ENCODE assay signal across 8 cellular contexts in the genomic region with DNA sequence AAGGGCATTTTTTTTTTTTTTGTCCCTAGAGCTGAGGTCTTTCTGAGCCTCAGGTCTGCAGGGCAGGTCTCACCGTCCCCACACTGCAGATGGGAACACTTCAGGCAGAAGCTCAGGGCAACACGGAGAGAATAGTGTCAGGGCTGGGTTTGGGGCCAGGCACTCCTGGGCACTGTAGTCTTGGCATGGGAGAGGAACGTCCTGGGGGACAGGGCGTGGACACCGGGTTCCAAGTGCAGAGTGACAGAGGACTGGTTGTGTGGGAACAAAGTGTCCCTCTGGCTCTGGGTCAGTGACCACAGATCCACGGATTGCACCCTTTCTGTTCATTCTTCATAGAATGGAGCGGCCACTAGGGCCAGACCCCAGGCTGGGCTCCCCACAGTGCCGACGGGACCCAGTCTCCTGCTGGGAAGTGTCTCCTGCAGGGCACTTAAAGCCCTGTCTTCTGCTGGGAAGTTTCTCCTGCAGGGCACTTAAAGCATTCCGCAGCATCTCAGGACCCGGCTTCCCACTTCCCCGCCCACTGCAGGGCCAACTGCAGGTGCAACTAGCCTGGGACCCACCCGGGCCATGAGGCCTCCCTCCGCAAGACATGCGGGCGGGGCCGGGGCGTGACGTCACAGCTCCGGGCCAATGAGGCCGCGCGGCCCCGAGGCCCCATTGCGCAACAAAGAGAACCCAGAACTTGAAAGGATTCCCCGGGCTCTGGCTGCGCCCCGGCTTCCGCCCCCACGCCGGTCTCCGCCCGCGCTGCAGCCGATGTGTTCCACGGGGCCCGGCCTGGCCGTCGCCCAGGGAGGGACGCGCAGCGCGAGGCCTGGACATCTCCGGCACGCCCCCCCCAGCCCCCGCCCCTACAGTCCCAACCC. TPM values are rescaled to one million over a fixed set of nuclear protein-coding genes. Genes with fewer than 3 reads are reported as not detected.
DNase-seq lines count a peak whose midpoint lies in the region; ATAC-seq and TF ChIP-seq lines count a peak whose summit lies in the region.
"Had no signal": no experiment of that assay in that cellular context is flagged by ENCODE, and none has a peak within 500 bp of the region (broad histone marks: within the 10 kb centered on the region; RNA-seq: fewer than 3 reads in every experiment).

No MANE protein-coding gene starts in this region.

- H3K27ac ChIP-seq in HUES6 (ENCODE audit: low read depth, low read length) (no peak overlapping the region), upper lobe of left lung (peak overlapping the region in 3 of 4 donors; percentile 48 to 85 (median 67))

- ATAC-seq in GM18498 (IDR thresholded peaks at IDR 0.05; ENCODE audit: unreplicated experiment) (peak; percentile 46), upper lobe of left lung (ENCODE audit: low FRiP score in 2 of 2) (peak in 1 of 2 donors; percentile 85)

- peak; percentile 17 for DNase-seq in SKM-1 (lab: John Stamatoyannopoulos, UW; ENCODE audit: unreplicated experiment)
- DNase-seq in activated naive CD4-positive, alpha-beta T cell treated with anti-CD3 and anti-CD28 coated beads, Interleukin-2, amount 10 ng/mL, durations not matched to agents 7 days and 5 days: peak; percentile 89
- peak in 40 of 42 donors; percentile 21 to 80 (median 56) for DNase-seq in head of caudate nucleus
- peak; percentile 68 for DNase-seq in progenitor cell of endocrine pancreas (ENCODE audit: low spot score, unreplicated experiment)
- DNase-seq in upper lobe of left lung: peak; percentile 79 to 97

- H3K36me3 Mint-ChIP-seq in activated naive CD4-positive, alpha-beta T cell treated with anti-CD3 and anti-CD28 coated beads, Interleukin-2, amount 10 ng/mL, durations not matched to agents 7 days and 5 days: no peaks in the 10 kb centered on the region
- no peaks in the 10 kb centered on the region for H3K36me3 Mint-ChIP-seq in progenitor cell of endocrine pancreas (ENCODE audit: insufficient read depth)

- TF ChIP-seq POLR2A in upper lobe of left lung (IDR thresholded peaks at IDR 0.05): no peak

- H3K4me3 ChIP-seq in HUES6 (ENCODE audit: low read depth, low read length) (peak overlapping the region; percentile 58), upper lobe of left lung (peak overlapping the region; percentile 14 to 77 (median 66))

- H3K27me3 Mint-ChIP-seq in activated naive CD4-positive, alpha-beta T cell treated with anti-CD3 and anti-CD28 coated beads, Interleukin-2, amount 10 ng/mL, durations not matched to agents 7 days and 5 days: peaks cover 68% of the 10 kb centered on the region
- peaks cover 39% of the 10 kb centered on the region for H3K27me3 Mint-ChIP-seq in progenitor cell of endocrine pancreas

- no peaks in the 10 kb centered on the region for H3K9me3 ChIP-seq in HUES6 (ENCODE audit: control insufficient read depth, insufficient read depth, low read depth, low read length)
- H3K9me3 ChIP-seq in upper lobe of left lung: no peaks in the 10 kb centered on the region

- no peaks in the 10 kb centered on the region for H3K9me3 Mint-ChIP-seq in activated naive CD4-positive, alpha-beta T cell treated with anti-CD3 and anti-CD28 coated beads, Interleukin-2, amount 10 ng/mL, durations not matched to agents 7 days and 5 days
- H3K9me3 Mint-ChIP-seq in progenitor cell of endocrine pancreas (ENCODE audit: low read depth): no peaks in the 10 kb centered on the region

- TF ChIP-seq CTCF in progenitor cell of endocrine pancreas (IDR thresholded peaks at IDR 0.05; ENCODE audit: unreplicated experiment) (peak; percentile 7), upper lobe of left lung (IDR thresholded peaks at IDR 0.05) (peak in 1 of 6 experiments; percentile 28)

- H3K36me3 ChIP-seq in HUES6 (ENCODE audit: control insufficient read depth, insufficient read depth, low read length): peaks cover 6% of the 10 kb centered on the region; the same call in 1 of the 2 replicates
- no peaks in the 10 kb centered on the region for H3K36me3 ChIP-seq in upper lobe of left lung

- peak overlapping the region; percentile 46 for H3K4me3 Mint-ChIP-seq in activated naive CD4-positive, alpha-beta T cell treated with anti-CD3 and anti-CD28 coated beads, Interleukin-2, amount 10 ng/mL, durations not matched to agents 7 days and 5 days
- H3K4me3 Mint-ChIP-seq in progenitor cell of endocrine pancreas (ENCODE audit: low read depth): peak overlapping the region; percentile 30

- CTCF ChIA-PET in activated naive CD4-positive, alpha-beta T cell treated with anti-CD3 and anti-CD28 coated beads, Interleukin-2, amount 10 ng/mL, durations not matched to agents 7 days and 5 days (lab: Charles Lee): interaction anchor here (0.6 to 1.7 kb wide), 3 partner anchors 12 to 266 kb away, joined by 4 to 5 read pairs (median 4); no protein-coding TSS in a partner anchor

- intact Hi-C loops in head of caudate nucleus (cut with DNase I): no loop called here

- 10 to 26% methylated on average over 5 to 38 of the region's 46 CpGs for WGBS in upper lobe of left lung, 2 donors

- H3K4me1 Mint-ChIP-seq in activated naive CD4-positive, alpha-beta T cell treated with anti-CD3 and anti-CD28 coated beads, Interleukin-2, amount 10 ng/mL, durations not matched to agents 7 days and 5 days: peaks cover 14% of the 10 kb centered on the region
- peaks cover 1% of the 10 kb centered on the region for H3K4me1 Mint-ChIP-seq in progenitor cell of endocrine pancreas (ENCODE audit: low read depth)

- H3K27ac Mint-ChIP-seq in activated naive CD4-positive, alpha-beta T cell treated with anti-CD3 and anti-CD28 coated beads, Interleukin-2, amount 10 ng/mL, durations not matched to agents 7 days and 5 days: no peak overlapping the region
- H3K27ac Mint-ChIP-seq in progenitor cell of endocrine pancreas: no peak overlapping the region

- no peak overlapping the region for H3K9ac ChIP-seq in HUES6 (ENCODE audit: low read length)

- peaks cover 7% of the 10 kb centered on the region; the same call in 1 of the 2 replicates for H3K4me1 ChIP-seq in HUES6 (ENCODE audit: control insufficient read depth, insufficient read depth, low read length)
- H3K4me1 ChIP-seq in upper lobe of left lung: peaks cover 21 to 28% (median 24%) of the 10 kb centered on the region in 4 donors

- H3K27me3 ChIP-seq in HUES6 (ENCODE audit: control insufficient read depth, insufficient read depth, low read length): peaks cover 40% of the 10 kb centered on the region
- peaks cover 0 to 9% (median 5%) of the 10 kb centered on the region in 4 donors for H3K27me3 ChIP-seq in upper lobe of left lung

- no peak for TF ChIP-seq EP300 in upper lobe of left lung (IDR thresholded peaks at IDR 0.05)

RNA-seq across cellular contexts. Expression of a gene that starts 1.2 kb away (rescaled TPM):
- 6.3 and 6.5 TPM in 2 replicates for total RNA-seq in progenitor cell of endocrine pancreas
- 10 to 100 TPM in 3 of 6 donors, 1 to 10 TPM in 3; 2.4 to 25.7 (median 12.5) TPM for total RNA-seq in upper lobe of left lung

RNA-seq across cellular contexts. Expression of a gene that starts 15.7 kb away (rescaled TPM):
- total RNA-seq in progenitor cell of endocrine pancreas (not detected in 2 replicates), upper lobe of left lung (not detected)
- total RNA-seq: temporal lobe had no signal

RNA-seq across cellular contexts. Expression of a gene that starts 24.0 kb away (rescaled TPM):
- 56.6 and 59.4 TPM in 2 replicates for total RNA-seq in progenitor cell of endocrine pancreas
- 10 to 100 TPM; 23.0 to 66.7 (median 52.2) TPM for total RNA-seq in upper lobe of left lung

RNA-seq across cellular contexts. Expression of a gene that starts 53.8 kb away (rescaled TPM):
- 50.5 and 55.4 TPM in 2 replicates for total RNA-seq in progenitor cell of endocrine pancreas
- total RNA-seq in upper lobe of left lung: 10 to 100 TPM in 5 of 6 donors, 1 to 10 TPM in 1; 9.8 to 85.9 (median 18.3) TPM

Comparison
In these comparisons a context has a peak if more than half of its experiments do, and no peak if none do; other contexts are left out.
1. DNase-seq: peak in every context shown above with its lines; median percentile 89 in activated naive CD4-positive, alpha-beta T cell treated with anti-CD3 and anti-CD28 coated beads, Interleukin-2, amount 10 ng/mL, durations not matched to agents 7 days and 5 days; 88 in upper lobe of left lung; 68 in progenitor cell of endocrine pancreas; 56 in head of caudate nucleus; 17 in SKM-1.